9 cellular contexts compared by ENCODE assay signal in the genomic region with DNA sequence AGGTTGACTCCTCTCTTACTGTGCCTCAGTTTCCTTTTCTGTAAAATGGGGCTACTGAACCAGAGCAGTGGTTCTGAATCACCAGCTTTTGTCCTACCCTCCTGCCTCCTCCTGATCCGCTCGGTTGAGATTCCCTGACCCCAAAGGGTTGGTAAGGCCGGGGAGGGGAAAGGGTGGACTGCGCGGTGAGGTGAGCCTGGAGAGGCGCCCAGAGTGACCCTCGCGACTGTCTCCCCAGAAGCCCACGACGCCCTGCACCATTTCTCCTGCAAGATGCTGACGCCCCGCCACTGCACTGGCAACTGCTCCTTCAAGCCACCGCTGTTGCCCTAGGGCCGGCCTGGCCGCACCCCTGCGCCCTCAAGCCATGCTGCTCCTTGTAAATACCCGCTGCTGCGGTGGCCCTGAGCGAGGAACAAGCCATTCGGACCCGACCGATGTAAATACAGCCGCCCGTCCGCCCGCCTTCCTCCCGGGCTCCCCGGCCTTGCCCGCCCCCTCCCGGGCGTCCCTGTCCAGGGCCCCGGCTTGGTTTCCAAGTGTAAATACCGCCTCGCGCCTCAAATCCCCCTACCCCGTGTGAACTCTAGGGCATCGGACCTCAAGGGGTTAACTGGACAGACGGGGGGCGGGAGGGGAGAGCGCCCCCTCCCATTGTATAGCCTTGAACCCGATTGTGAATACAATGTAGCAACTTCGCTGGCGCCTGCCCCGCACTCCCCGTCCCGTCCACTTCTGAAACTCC. TPM values are rescaled to one million over a fixed set of nuclear protein-coding genes. Genes with fewer than 3 reads are reported as not detected.
A peak's percentile ranks its signal among the peaks of the same experiment; 100 is the strongest.
DNase-seq lines count a peak whose midpoint lies in the region; ATAC-seq, FAIRE-seq and TF ChIP-seq lines count a peak whose summit lies in the region.
"Had no signal": no experiment of that assay in that cellular context is flagged by ENCODE, and none has a peak within 500 bp of the region (broad histone marks: within the 10 kb centered on the region; RNA-seq: fewer than 3 reads in every experiment).

No MANE protein-coding gene starts in this region.

- ATAC-seq in T-cell (replicated peaks in 1 of 4) (peak; percentile 40 to 53 (median 44)), GM18858 (IDR thresholded peaks at IDR 0.05; ENCODE audit: unreplicated experiment) (no peak)

- H3K27ac ChIP-seq in ACC112 (ENCODE audit: low read depth, low read length) = no peak overlapping the region
- H3K27ac ChIP-seq in endothelial cell of umbilical vein (ENCODE audit: insufficient read depth, low read depth, low read length) = no peak overlapping the region

- BruUV-seq in endothelial cell of umbilical vein (replicated peaks; lab: Mats Ljungman, UMichigan) = no TSS peak

- H3K36me3 Mint-ChIP-seq in T-cell = no peaks in the 10 kb centered on the region
- H3K36me3 Mint-ChIP-seq in nephron (ENCODE audit: low read depth) = no peaks in the 10 kb centered on the region

- H3K9me3 Mint-ChIP-seq in T-cell (no peaks in the 10 kb centered on the region), nephron (no peaks in the 10 kb centered on the region)

- no peaks in the 10 kb centered on the region for H3K9me3 ChIP-seq in endothelial cell of umbilical vein (replicated peaks; ENCODE audit: control insufficient read depth, insufficient read depth, low read length)

- H3K9me1 ChIP-seq in endothelial cell of umbilical vein (replicated peaks; ENCODE audit: control insufficient read depth, extremely low read depth, insufficient read depth, low read length) = no peaks in the 10 kb centered on the region

- CTCF ChIA-PET in T-cell (lab: Charles Lee) = interaction anchor here in 1 of 2 donors (1.0 kb wide), 1 partner anchor 10 kb away, joined by 3 read pairs; no protein-coding TSS in a partner anchor
- CTCF ChIA-PET in endothelial cell of umbilical vein (lab: Charles Lee) = interaction anchor here (1.5 to 3.1 kb wide), 5 partner anchors 153 to 887 kb away, joined by 6 to 36 read pairs (median 12); partner anchors contain the start of gene C15orf61

- no peaks in the 10 kb centered on the region for H4K20me1 ChIP-seq in endothelial cell of umbilical vein (replicated peaks; ENCODE audit: control insufficient read depth, extremely low read depth, insufficient read depth, low read length)

- dilution Hi-C loops in endothelial cell of umbilical vein (cut with MboI; ENCODE audit: extremely low pct_ligation_motif_present, low sequenced_read_pairs) = no loop called here

- H3K36me3 ChIP-seq in ACC112 (ENCODE audit: insufficient read depth, low read length) (no peaks in the 10 kb centered on the region), endothelial cell of umbilical vein (ENCODE audit: control insufficient read depth in 2 of 2, extremely low read depth in 1 of 2, insufficient read depth in 2 of 2, low read length in 2 of 2) (no peaks in the 10 kb centered on the region)

- H3K4me3 Mint-ChIP-seq in T-cell = peak overlapping the region; percentile 69 to 88 (median 76)
- peak overlapping the region; percentile 73 to 83 (median 78) for H3K4me3 Mint-ChIP-seq in nephron

- H3K27ac Mint-ChIP-seq in T-cell (no peak overlapping the region), nephron (no peak overlapping the region)

- H3K9ac ChIP-seq in endothelial cell of umbilical vein (replicated peaks; ENCODE audit: extremely low read depth, insufficient read depth, low read length) = no peak overlapping the region

- H3K4me1 ChIP-seq in ACC112 (ENCODE audit: control insufficient read depth, insufficient read depth, low read length, unreplicated experiment) = no peaks in the 10 kb centered on the region
- peaks cover 32% of the 10 kb centered on the region for H3K4me1 ChIP-seq in endothelial cell of umbilical vein (ENCODE audit: control insufficient read depth, extremely low read depth, insufficient read depth, low read length)

- intact Hi-C loops in endothelial cell of umbilical vein (cut with micrococcal nuclease) = loop anchor here (2.0 to 5.0 kb wide), 3 partner anchors 291 to 511 kb away; partner anchors contain the start of genes C15orf61 and MAP2K5

- H3K4me1 Mint-ChIP-seq in T-cell = peaks cover 47 to 60% (median 49%) of the 10 kb centered on the region in 3 donors
- H3K4me1 Mint-ChIP-seq in nephron = peaks cover 53% of the 10 kb centered on the region

- peak; percentile 54 for TF ChIP-seq CTCF in GM13977 (IDR thresholded peaks at IDR 0.05; ENCODE audit: extremely low read depth, insufficient read depth, missing control alignments)
- peak; percentile 42 to 72 for TF ChIP-seq CTCF in endothelial cell of umbilical vein (IDR thresholded peaks at IDR 0.05; ENCODE audit: extremely low read depth in 1 of 2, insufficient read depth in 1 of 2, low read depth in 1 of 2, low read length in 2 of 2)
- peak; percentile 46 to 63 (median 53) for TF ChIP-seq CTCF in nephron (IDR thresholded peaks at IDR 0.05; ENCODE audit: unreplicated experiment in 3 of 3)

- POLR2A ChIA-PET in T-cell (lab: Charles Lee) (no interaction called here), endothelial cell of umbilical vein (lab: Charles Lee) (no interaction called here)

- H3K27me3 Mint-ChIP-seq in T-cell = peaks cover 43 to 69% of the 10 kb centered on the region in 2 donors
- H3K27me3 Mint-ChIP-seq in nephron (ENCODE audit: low read depth) = peaks cover 97% of the 10 kb centered on the region

- FAIRE-seq in endothelial cell of umbilical vein (lab: Jason Lieb, UNC) = peak; percentile 24
- FAIRE-seq: frontal cortex had no signal

- H3K4me3 ChIP-seq in ACC112 (ENCODE audit: low read depth, low read length) (peak overlapping the region; percentile 67), endothelial cell of umbilical vein (replicated peaks in 1 of 3; ENCODE audit: insufficient read depth in 1 of 3, low read depth in 1 of 3, low read length in 3 of 3) (peak overlapping the region in 1 of 3 experiments; percentile 3)

- H3K27me3 ChIP-seq in ACC112 (ENCODE audit: insufficient read depth, low read length) = peaks cover 73% of the 10 kb centered on the region
- peaks cover 75 to 86% of the 10 kb centered on the region in 2 experiments for H3K27me3 ChIP-seq in endothelial cell of umbilical vein (ENCODE audit: control insufficient read depth in 2 of 2, insufficient read depth in 2 of 2, low read length in 2 of 2)

- DNase-seq in GM13977 (ENCODE audit: low spot score) = peak; percentile 77
- DNase-seq in T-cell = peak in 4 of 34 experiments; percentile 28 to 50 (median 43)
- DNase-seq in endothelial cell of umbilical vein (ENCODE audit: low read depth, low spot score) = peak; percentile 47
- DNase-seq in hippocampal formation (lab: John Stamatoyannopoulos, UW) = no peak
- no peak for DNase-seq in NCI-H2029 treated with DMSO at 0.1 percent for 48 hours (lab: John Stamatoyannopoulos, UW)

- H2AFZ ChIP-seq in ACC112 (ENCODE audit: low read length, unreplicated experiment) (no peak overlapping the region), endothelial cell of umbilical vein (ENCODE audit: low read depth, low read length) (no peak overlapping the region)

- in situ Hi-C loops in GM13977 (cut with MboI; ENCODE audit: low pct_unique_long_range_greater_than_20kb, low sequenced_read_pairs, unreplicated experiment) = loop anchor here (10.0 kb wide), 2 partner anchors 369 to 889 kb away; no protein-coding TSS in a partner anchor

- TF ChIP-seq POLR2A in endothelial cell of umbilical vein (IDR thresholded peaks at IDR 0.05; ENCODE audit: low read depth, low read length) = no peak

- peak overlapping the region; percentile 52 for H3K4me2 ChIP-seq in endothelial cell of umbilical vein (ENCODE audit: insufficient read depth, low read length)

- H3K79me2 ChIP-seq in ACC112 (ENCODE audit: control insufficient read depth, insufficient read depth, low read length, unreplicated experiment) (no peaks in the 10 kb centered on the region), endothelial cell of umbilical vein (ENCODE audit: control insufficient read depth, insufficient read depth, low read length) (no peaks in the 10 kb centered on the region)

TF ChIP-seq in endothelial cell of umbilical vein, 7 proteins besides CTCF, POLR2A, EP300 and RAD21:
- TF ChIP-seq MYC (IDR thresholded peaks at IDR 0.05; ENCODE audit: low read depth, low read length) (no peak), EZH2 (IDR thresholded peaks at IDR 0.05; ENCODE audit: borderline replicate concordance, low read depth, low read length, severe bottlenecking) (peak; percentile 95)

RNA-seq across cellular contexts. Expression of gene RNU6-1, which starts 6.2 kb away (rescaled TPM):
- total RNA-seq in T-cell (not detected), endothelial cell of umbilical vein (not detected in 2 replicates)
- not detected in 2 replicates for polyA plus RNA-seq in endothelial cell of umbilical vein
- not detected in 2 replicates for polyA plus RNA-seq in endothelial cell of umbilical vein (2011; cell fraction: cytosol; rRNA removed)
- polyA plus RNA-seq in endothelial cell of umbilical vein (2011; cell fraction: nucleus; rRNA removed) = not detected in 2 replicates
- polyA plus RNA-seq in endothelial cell of umbilical vein (2012) = not detected in 2 replicates
- not detected in 2 replicates for polyA minus RNA-seq in endothelial cell of umbilical vein
- 1,914 TPM for polyA minus RNA-seq in endothelial cell of umbilical vein (2011; cell fraction: cytosol; rRNA and poly(A)+ RNA removed)
- not detected in 2 replicates for polyA minus RNA-seq in endothelial cell of umbilical vein (2011; cell fraction: nucleus; rRNA and poly(A)+ RNA removed)
- total RNA-seq: frontal cortex had no signal

RNA-seq across cellular contexts. Expression of gene SKOR1, which starts 8.4 kb away (rescaled TPM):
- total RNA-seq in T-cell (1 to 10 TPM in 3 of 5 donors, under 1 TPM in 2; 0.79 to 2.7 (median 1.3) TPM), endothelial cell of umbilical vein (0.09 and 0.15 TPM in 2 replicates)
- 0.05 and 0.06 TPM in 2 replicates for polyA plus RNA-seq in endothelial cell of umbilical vein
- polyA plus RNA-seq in endothelial cell of umbilical vein (2011; cell fraction: cytosol; rRNA removed) = 0.03 and 0.06 TPM in 2 replicates
- polyA plus RNA-seq in endothelial cell of umbilical vein (2011; cell fraction: nucleus; rRNA removed) = 0.17 and 0.25 TPM in 2 replicates
- polyA plus RNA-seq in endothelial cell of umbilical vein (2012) = 0.07 TPM in 1 of 2 replicates, not detected in the other
- 0.13 and 0.15 TPM in 2 replicates for polyA minus RNA-seq in endothelial cell of umbilical vein
- 0.41 TPM for polyA minus RNA-seq in endothelial cell of umbilical vein (2011; cell fraction: cytosol; rRNA and poly(A)+ RNA removed)
- polyA minus RNA-seq in endothelial cell of umbilical vein (2011; cell fraction: nucleus; rRNA and poly(A)+ RNA removed) = 0.19 and 0.58 TPM in 2 replicates

Comparison
In these comparisons a context has a peak if more than half of its experiments do, and no peak if none do; other contexts are left out.
1. DNase-seq: peak in GM13977 (single experiment) and endothelial cell of umbilical vein (single experiment); none in hippocampal formation (0 of 2) and NCI-H2029 treated with DMSO at 0.1 percent for 48 hours (single experiment).
2. Peak in every context shown above with its lines, with median percentiles within 50 percentile points of each other: CTCF ChIP-seq.